In genomic region chr16:53080345-53081031, GRCh38 we compare ENCODE assay signal across 9 cellular contexts. TPM values are rescaled to one million over a fixed set of nuclear protein-coding genes. Genes with fewer than 3 reads are reported as not detected.
DNase-seq lines count a peak whose midpoint lies in the region; TF ChIP-seq lines count a peak whose summit lies in the region.
"Had no signal": no experiment of that assay in that cellular context is flagged by ENCODE, and none has a peak within 500 bp of the region (broad histone marks: within the 10 kb centered on the region; RNA-seq: fewer than 3 reads in every experiment).

No MANE protein-coding gene starts in this region.

- H3K27me3 ChIP-seq in esophagus (ENCODE audit: control insufficient read depth in 1 of 2, insufficient read depth in 2 of 2, low read length in 2 of 2) = no peaks in the 10 kb centered on the region
- H3K27me3 ChIP-seq in vagina = no peaks in the 10 kb centered on the region

- 27 to 42% methylated on average over 8 of the region's 8 CpGs for WGBS in esophagus, 2 donors

- H3K4me3 ChIP-seq in esophagus (ENCODE audit: low read depth in 1 of 2, low read length in 2 of 2) (no peak overlapping the region), vagina (peak overlapping the region in 1 of 2 donors; percentile 1)

- intact Hi-C loops in vagina (cut with DNase I) = no loop called here

- H3K27ac ChIP-seq in esophagus (ENCODE audit: low read depth in 2 of 2, low read length in 1 of 2) (peak overlapping the region; percentile 80 to 92), vagina (peak overlapping the region; percentile 67)
- H3K27ac ChIP-seq: 22Rv1 had no signal

- H3K9me3 ChIP-seq in esophagus (ENCODE audit: control insufficient read depth in 2 of 2, insufficient read depth in 1 of 2, low read depth in 1 of 2, low read length in 1 of 2) (no peaks in the 10 kb centered on the region), vagina (no peaks in the 10 kb centered on the region)

- TF ChIP-seq POLR2A in vagina (IDR thresholded peaks at IDR 0.05) = no peak

- H3K4me1 ChIP-seq in esophagus (ENCODE audit: control insufficient read depth in 2 of 2, insufficient read depth in 2 of 2, low read length in 1 of 2) (peaks cover 0 to 22% of the 10 kb centered on the region in 2 donors), vagina (peaks cover 70% of the 10 kb centered on the region)

- no peak for TF ChIP-seq CTCF in vagina (IDR thresholded peaks at IDR 0.05)

- H3K36me3 ChIP-seq in esophagus (ENCODE audit: control insufficient read depth in 2 of 2, insufficient read depth in 2 of 2, low read length in 1 of 2) = no peaks in the 10 kb centered on the region
- no peaks in the 10 kb centered on the region for H3K36me3 ChIP-seq in vagina

- DNase-seq in DMS 273 (lab: John Stamatoyannopoulos, UW; ENCODE audit: unreplicated experiment) = peak; percentile 62
- no peak for DNase-seq in DMS 273 treated with DMSO at 0.1 percent for 48 hours (lab: John Stamatoyannopoulos, UW)
- peak; percentile 52 for DNase-seq in mucosa of gallbladder (ENCODE audit: low spot score)
- peak in 1 of 2 donors; percentile 95 for DNase-seq in vagina (ENCODE audit: extremely low spot score in 2 of 2)
- DNase-seq in NCI-H146 (lab: John Stamatoyannopoulos, UW) = no peak
- DNase-seq in NCI-H524 treated with DMSO at 0.1 percent for 48 hours (lab: John Stamatoyannopoulos, UW) = no peak
- no peak for DNase-seq in NCI-H187 treated with DMSO at 0.1 percent for 48 hours (lab: John Stamatoyannopoulos, UW)

RNA-seq across cellular contexts. Expression of gene CHD9, which starts 25.7 kb away (rescaled TPM):
- polyA plus RNA-seq in esophagus = 10 to 100 TPM in 1 of 2 donors, 1 to 10 TPM in 1; 9.2 to 11.1 TPM
- total RNA-seq in mucosa of gallbladder (71.4 TPM), vagina (77.6 TPM)

RNA-seq across cellular contexts. Expression of gene CHD9NB, which starts 27.8 kb away (rescaled TPM):
- polyA plus RNA-seq in esophagus = 1 to 10 TPM; 3.4 to 9.4 TPM
- 4.8 TPM for total RNA-seq in mucosa of gallbladder
- total RNA-seq in vagina = not detected

Comparison
In these comparisons a context has a peak if more than half of its experiments do, and no peak if none do; other contexts are left out.
1. DNase-seq: peak in DMS 273 (single experiment) and mucosa of gallbladder (single experiment); none in DMS 273 treated with DMSO at 0.1 percent for 48 hours (single experiment), NCI-H146 (single experiment), NCI-H524 treated with DMSO at 0.1 percent for 48 hours (single experiment) and NCI-H187 treated with DMSO at 0.1 percent for 48 hours (single experiment).